In genomic region chr3:151511433-151511832, GRCh38 we compare ENCODE assay signal across 12 cellular contexts. TPM values are rescaled to one million over a fixed set of nuclear protein-coding genes. Genes with fewer than 3 reads are reported as not detected.
"Had no signal": no experiment of that assay in that cellular context is flagged by ENCODE, and none has a peak within 500 bp of the region (broad histone marks: within the 10 kb centered on the region; RNA-seq: fewer than 3 reads in every experiment).

No MANE protein-coding gene starts in this region.

RNA-seq across cellular contexts. Expression of gene IGSF10, which starts 50.6 kb away (rescaled TPM):
- total RNA-seq: activated B cell treated with CpG ODN at 0.5 μM for 24 hours; activated CD4-positive, alpha-beta memory T cell treated with anti-CD3 and anti-CD28 coated beads for 36 hours; activated CD4-positive, alpha-beta memory T cell treated with anti-CD3 and anti-CD28 coated beads, Interleukin-2, amount 10 ng/mL, durations not matched to agents 7 days and 5 days; activated CD4-positive, alpha-beta T cell treated with anti-CD3 and anti-CD28 coated beads for 36 hours; activated CD4-positive, alpha-beta T cell treated with anti-CD3 and anti-CD28 coated beads, Interleukin-2, amount 10 ng/mL, durations not matched to agents 24 days and 14 days; activated CD4-positive, alpha-beta T cell treated with anti-CD3 and anti-CD28 coated beads, Interleukin-2, amount 10 ng/mL, durations not matched to agents 7 days and 5 days; activated CD8-positive, alpha-beta memory T cell treated with anti-CD3 and anti-CD28 coated beads for 36 hours; activated CD8-positive, alpha-beta memory T cell treated with anti-CD3 and anti-CD28 coated beads, Interleukin-2, amount 10 ng/mL, durations not matched to agents 7 days and 5 days; activated CD8-positive, alpha-beta T cell treated with anti-CD3 and anti-CD28 coated beads for 36 hours; activated CD8-positive, alpha-beta T cell treated with anti-CD3 and anti-CD28 coated beads, Interleukin-2, amount 10 ng/mL, durations not matched to agents 7 days and 5 days; T-helper 1 cell treated with Interleukin-12 subunit alpha and Interleukin-12 subunit beta and Interleukin-4 antibody, amounts not matched to agents 30 ng/mL and 1 ng/mL, for 36 hours; T-helper 2 cell treated with Interferon-gamma antibody and Interleukin-4, amounts not matched to agents 100 ng/mL and 5 ng/mL, for 36 hours had no signal
